Comparison of ENCODE assay signal across 8 cellular contexts in the genomic region with DNA sequence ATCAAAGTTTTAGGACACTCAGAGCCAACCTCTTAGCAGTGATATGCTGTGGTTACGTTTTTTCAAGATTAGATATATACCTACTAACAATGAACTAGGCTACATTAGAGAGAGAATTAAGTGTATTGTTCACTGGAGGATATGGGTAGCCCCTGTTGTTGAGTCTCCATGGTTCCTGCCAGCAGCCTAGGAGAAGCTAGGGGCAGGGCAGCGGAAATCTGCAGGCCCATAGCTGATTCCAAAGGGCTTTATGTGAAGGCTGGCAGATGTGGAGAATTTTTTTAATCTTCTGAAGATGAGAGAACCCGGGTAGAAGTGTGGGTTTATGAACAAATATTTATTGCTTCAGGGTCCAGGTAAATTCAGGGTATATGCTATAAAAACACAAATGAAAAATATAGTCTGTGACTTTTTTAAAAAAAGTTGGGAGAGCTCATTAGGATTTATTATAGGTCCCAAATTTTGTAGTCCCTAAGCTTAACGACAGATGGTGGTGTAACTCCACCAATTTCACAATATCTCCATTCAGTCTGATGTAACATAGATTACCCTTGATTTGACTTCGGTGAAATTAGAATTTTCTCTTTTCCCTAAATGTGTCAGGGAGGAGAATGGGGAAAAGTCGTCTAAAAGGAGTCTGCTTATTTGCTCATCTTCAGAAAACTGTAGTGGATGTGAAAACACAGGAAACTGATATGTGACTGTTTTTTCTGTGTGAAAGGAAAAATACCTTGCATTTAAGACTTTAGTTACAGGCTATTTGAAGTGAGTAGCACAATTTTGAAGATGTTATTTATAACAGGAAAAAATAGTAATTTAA.
DNase-seq lines count a peak whose midpoint lies in the region; ATAC-seq and TF ChIP-seq lines count a peak whose summit lies in the region.

No MANE protein-coding gene starts in this region.

- peaks cover 3 to 13% (median 7%) of the 10 kb centered on the region in 4 donors for H3K27me3 ChIP-seq in upper lobe of left lung

- no peak for TF ChIP-seq POLR2A in upper lobe of left lung (IDR thresholded peaks at IDR 0.05)

- TF ChIP-seq CTCF in GM10266 (IDR thresholded peaks at IDR 0.05; ENCODE audit: control insufficient read depth, insufficient read depth, low read depth, missing control alignments) (peak; percentile 44), astrocyte of the spinal cord (IDR thresholded peaks at IDR 0.05; ENCODE audit: low read depth, low read length) (peak; percentile 59), upper lobe of left lung (IDR thresholded peaks at IDR 0.05) (peak in 5 of 6 experiments; percentile 32 to 60 (median 57))

- DNase-seq in 8988T (peak; percentile 18), GM10266 (ENCODE audit: extremely low spot score) (peak; percentile 56), NCI-H2107 (lab: John Stamatoyannopoulos, UW) (peak; percentile 43), astrocyte of the spinal cord (ENCODE audit: low read depth, low spot score) (peak; percentile 82), kidney tubule cell (ENCODE audit: low spot score) (peak; percentile 69), upper lobe of left lung (no peak)
- no peak for DNase-seq in activated CD4-positive, alpha-beta T cell treated with anti-CD3 and anti-CD28 coated beads for 48 hours

- H3K4me3 ChIP-seq in astrocyte of the spinal cord (ENCODE audit: low read depth, low read length) (peak overlapping the region; percentile 49), upper lobe of left lung (peak overlapping the region in 2 of 4 donors; percentile 40 to 72)

- WGBS in upper lobe of left lung, 2 donors = 28 to 30% methylated on average over 6 of the region's 6 CpGs

- H3K4me1 ChIP-seq in upper lobe of left lung = peaks cover 19 to 47% (median 29%) of the 10 kb centered on the region in 4 donors

- ATAC-seq in upper lobe of left lung (ENCODE audit: low FRiP score in 2 of 2) (peak in 1 of 2 donors; percentile 50), HG03520 (IDR thresholded peaks at IDR 0.05; ENCODE audit: unreplicated experiment) (no peak)

- H3K9me3 ChIP-seq in upper lobe of left lung = no peaks in the 10 kb centered on the region

- in situ Hi-C loops in astrocyte of the spinal cord (cut with HindIII; ENCODE audit: low sequenced_read_pairs) = no loop called here

- no peak overlapping the region for H3K27ac ChIP-seq in upper lobe of left lung

- no peaks in the 10 kb centered on the region for H3K36me3 ChIP-seq in upper lobe of left lung

- no peak for TF ChIP-seq EP300 in upper lobe of left lung (IDR thresholded peaks at IDR 0.05)

Comparison
In these comparisons a context has a peak if more than half of its experiments do, and no peak if none do; other contexts are left out.
1. DNase-seq: peak in 8988T (single experiment), GM10266 (single experiment), NCI-H2107 (single experiment), astrocyte of the spinal cord (single experiment) and kidney tubule cell (single experiment); none in upper lobe of left lung (0 of 2) and activated CD4-positive, alpha-beta T cell treated with anti-CD3 and anti-CD28 coated beads for 48 hours (single experiment).
2. Peak in every context shown above with its lines, with median percentiles within 50 percentile points of each other: CTCF ChIP-seq.